ENCODE assay signal across 8 cellular contexts in genomic region chr12:120686151-120686689, GRCh38.
DNase-seq lines count a peak whose midpoint lies in the region; TF ChIP-seq lines count a peak whose summit lies in the region.

No MANE protein-coding gene starts in this region.

- DNase-seq in HAP-1 (ENCODE audit: low spot score in 2 of 2) (peak; percentile 98 to 99), MM.1S (peak; percentile 95), SHP77 treated with DMSO at 0.1 percent for 48 hours (lab: John Stamatoyannopoulos, UW) (peak; percentile 96), foreskin melanocyte (peak; percentile 97)
- DNase-seq in activated gamma-delta T cell treated with anti-CD3 and anti-CD28 coated beads, Interleukin-2, amount 50 U/mL, for 16 hours (ENCODE audit: low read depth), result peak; percentile 94

- no peaks in the 10 kb centered on the region for H3K9me3 ChIP-seq in ES-I3 (ENCODE audit: control insufficient read depth, insufficient read depth, low read length)
- no peaks in the 10 kb centered on the region for H3K9me3 ChIP-seq in HAP-1
- no peaks in the 10 kb centered on the region for H3K9me3 ChIP-seq in MM.1S (replicated peaks; ENCODE audit: insufficient read depth, low read length)
- H3K9me3 ChIP-seq in neuron (ENCODE audit: low read length), result no peaks in the 10 kb centered on the region
- H3K9me3 ChIP-seq in subcutaneous abdominal adipose tissue (ENCODE audit: control insufficient read depth in 5 of 5, low read length in 5 of 5), result no peaks in the 10 kb centered on the region

- peak overlapping the region; percentile 80 for H3K9ac ChIP-seq in ES-I3 (ENCODE audit: low read depth, low read length)
- H3K9ac ChIP-seq in MM.1S (ENCODE audit: low read length), result peak overlapping the region; percentile 84
- peak overlapping the region; percentile 42 to 72 (median 68) for H3K9ac ChIP-seq in subcutaneous abdominal adipose tissue (ENCODE audit: low read length in 5 of 5)

- H3F3A ChIP-seq in MM.1S (ENCODE audit: insufficient read depth, low read length), result peaks cover 12% of the 10 kb centered on the region

- H3K79me2 ChIP-seq in MM.1S (ENCODE audit: low read length), result peaks cover 38% of the 10 kb centered on the region

- peak overlapping the region; percentile 77 for H3K4me2 ChIP-seq in MM.1S (ENCODE audit: low read depth, low read length)

- 0 out of 2 replicates have a peak overlapping the region, but pooled peaks have one; percentile 58 for H2AFZ ChIP-seq in MM.1S (ENCODE audit: low read length)
- H2AFZ ChIP-seq in neuron (ENCODE audit: low read depth, low read length), result peak overlapping the region; percentile 29

- H3K27me3 ChIP-seq in HAP-1 (ENCODE audit: low read depth) (no peaks in the 10 kb centered on the region), MM.1S (replicated peaks; ENCODE audit: insufficient read depth, low read length) (no peaks in the 10 kb centered on the region), neuron (ENCODE audit: insufficient read depth, low read length) (no peaks in the 10 kb centered on the region), subcutaneous abdominal adipose tissue (ENCODE audit: control insufficient read depth in 5 of 5, insufficient read depth in 4 of 5, low read length in 5 of 5) (no peaks in the 10 kb centered on the region)

- H3K36me3 ChIP-seq in ES-I3 (ENCODE audit: insufficient read depth, low read length) (no peaks in the 10 kb centered on the region), HAP-1 (replicated peaks) (no peaks in the 10 kb centered on the region; the same call in 1 of the 2 replicates), MM.1S (replicated peaks; ENCODE audit: insufficient read depth, low read length) (no peaks in the 10 kb centered on the region), neuron (ENCODE audit: insufficient read depth, low read length) (no peaks in the 10 kb centered on the region), subcutaneous abdominal adipose tissue (ENCODE audit: control insufficient read depth in 5 of 5, insufficient read depth in 5 of 5, low read length in 5 of 5) (no peaks in the 10 kb centered on the region)

- peak overlapping the region; percentile 94 for H3K27ac ChIP-seq in MM.1S (ENCODE audit: low read length)
- peak overlapping the region; percentile 89 for H3K27ac ChIP-seq in subcutaneous abdominal adipose tissue (ENCODE audit: low read depth, low read length)

- in situ Hi-C loops in HAP-1 (cut with MboI; ENCODE audit: low sequenced_read_pairs), result no loop called here

- H3K9me2 ChIP-seq in MM.1S (replicated peaks; ENCODE audit: insufficient read depth, low read length), result no peaks in the 10 kb centered on the region

- TF ChIP-seq CTCF in MM.1S (IDR thresholded peaks at IDR 0.05; ENCODE audit: low read length), result no peak

- peak overlapping the region; percentile 50 for H3K4me3 ChIP-seq in HAP-1
- H3K4me3 ChIP-seq in MM.1S (ENCODE audit: low read length), result peak overlapping the region; percentile 69
- peak overlapping the region; percentile 50 for H3K4me3 ChIP-seq in neuron (ENCODE audit: low read length)
- H3K4me3 ChIP-seq in subcutaneous abdominal adipose tissue (ENCODE audit: low read depth in 1 of 5, low read length in 5 of 5), result peak overlapping the region; percentile 83 to 94 (median 88)

- H3K4me1 ChIP-seq in ES-I3 (ENCODE audit: insufficient read depth, low read length), result peaks cover 21% of the 10 kb centered on the region
- H3K4me1 ChIP-seq in HAP-1, result peaks cover 14% of the 10 kb centered on the region
- H3K4me1 ChIP-seq in MM.1S (ENCODE audit: low read length), result 0 out of 2 replicates have a peak, but pooled peaks cover 3% of the 10 kb centered on the region
- H3K4me1 ChIP-seq in neuron (ENCODE audit: insufficient read depth, low read length), result peaks cover 22% of the 10 kb centered on the region
- peaks cover 16 to 50% (median 49%) of the 10 kb centered on the region in 5 donors for H3K4me1 ChIP-seq in subcutaneous abdominal adipose tissue (ENCODE audit: control insufficient read depth in 5 of 5, insufficient read depth in 5 of 5, low read length in 5 of 5)

- no peaks in the 10 kb centered on the region for H4K20me1 ChIP-seq in MM.1S (ENCODE audit: insufficient read depth, low read length)

Comparison
In these comparisons a context has a peak if more than half of its experiments do, and no peak if none do; other contexts are left out.
1. Peak in every context shown above with its lines: DNase-seq, H3K4me3 ChIP-seq and H3K27ac ChIP-seq.